Comparison of ENCODE assay signal across 18 cellular contexts in genomic region chr6:1001655-1002349, GRCh38.
A peak's percentile ranks its signal among the peaks of the same experiment; 100 is the strongest.
DNase-seq lines count a peak whose midpoint lies in the region; ATAC-seq and TF ChIP-seq lines count a peak whose summit lies in the region.
"Had no signal": no experiment of that assay in that cellular context is flagged by ENCODE, and none has a peak within 500 bp of the region (broad histone marks: within the 10 kb centered on the region; RNA-seq: fewer than 3 reads in every experiment).

No MANE protein-coding gene starts in this region.

- H3K27ac ChIP-seq in fibroblast of lung (ENCODE audit: insufficient read depth, low read length) (no peak overlapping the region), neuronal stem cell (replicated peaks; ENCODE audit: low read length) (no peak overlapping the region)
- H3K27ac ChIP-seq: heart left ventricle, vagina had no signal

- no peak overlapping the region for H3K14ac ChIP-seq in neuronal stem cell (ENCODE audit: low read length)

- H3K23ac ChIP-seq in neuronal stem cell (ENCODE audit: low read depth, low read length, poor library complexity), result no peak overlapping the region

- H2BK5ac ChIP-seq in neuronal stem cell (ENCODE audit: low read length), result no peak overlapping the region

- H3K4me3 ChIP-seq in fibroblast of lung (replicated peaks in 1 of 4; ENCODE audit: control extremely low read depth in 1 of 4, insufficient read depth in 1 of 4, low read depth in 3 of 4, low read length in 4 of 4) (no peak overlapping the region), neuronal stem cell (ENCODE audit: low read length in 2 of 2) (no peak overlapping the region)
- H3K4me3 ChIP-seq: GM23338, heart left ventricle, vagina had no signal

- H3K4ac ChIP-seq in neuronal stem cell (ENCODE audit: low read length), result no peak overlapping the region

- no peak overlapping the region for H2AK5ac ChIP-seq in neuronal stem cell (ENCODE audit: low read depth, low read length)

- no peak overlapping the region for H2BK12ac ChIP-seq in neuronal stem cell (ENCODE audit: low read length)

- DNase-seq in GM03348 (ENCODE audit: low spot score) (peak; percentile 27), fibroblast of lung (ENCODE audit: low read depth in 2 of 2) (peak in 1 of 2 donors; percentile 40), NCI-H82 (lab: John Stamatoyannopoulos, UW) (no peak), NCI-H446 treated with DMSO at 0.1 percent for 48 hours (lab: John Stamatoyannopoulos, UW) (no peak), neuronal stem cell (ENCODE audit: low spot score) (no peak)
- DNase-seq: heart left ventricle; naive thymus-derived CD8-positive, alpha-beta T cell; NCI-H2029; NCI-H510A treated with DMSO at 0.1 percent for 48 hours; posterior cingulate gyrus; Right ventricle myocardium superior; stimulated activated CD4-positive, alpha-beta T cell treated with anti-CD3 and anti-CD28 coated beads, Interleukin-2, amount 100 ng/mL, for 48 hours had no signal

- no peaks in the 10 kb centered on the region for H3K9me3 ChIP-seq in fibroblast of lung (ENCODE audit: control insufficient read depth, insufficient read depth, low read depth, low read length)
- no peaks in the 10 kb centered on the region for H3K9me3 ChIP-seq in neuronal stem cell (replicated peaks in 1 of 2; ENCODE audit: control insufficient read depth in 2 of 2, insufficient read depth in 1 of 2, low read depth in 1 of 2, low read length in 2 of 2)
- H3K9me3 ChIP-seq: heart left ventricle, vagina had no signal

- H2BK15ac ChIP-seq in neuronal stem cell (ENCODE audit: low read length), result no peak overlapping the region

- no peaks in the 10 kb centered on the region for H4K20me1 ChIP-seq in fibroblast of lung (ENCODE audit: control insufficient read depth, extremely low read depth, insufficient read depth, low read length)

- H3K18ac ChIP-seq in neuronal stem cell (ENCODE audit: low read length), result no peak overlapping the region

- H3K27me3 ChIP-seq in fibroblast of lung (ENCODE audit: control insufficient read depth, insufficient read depth, low read length), result peaks cover 2% of the 10 kb centered on the region
- no peaks in the 10 kb centered on the region for H3K27me3 ChIP-seq in neuronal stem cell (ENCODE audit: control insufficient read depth in 3 of 3, insufficient read depth in 3 of 3, low read depth in 1 of 3, low read length in 3 of 3)
- H3K27me3 ChIP-seq: heart left ventricle, vagina had no signal

- no peak overlapping the region for H4K8ac ChIP-seq in neuronal stem cell (ENCODE audit: low read depth, low read length)

- no peak overlapping the region for H2AFZ ChIP-seq in fibroblast of lung (ENCODE audit: low read length)
- no peak overlapping the region for H2AFZ ChIP-seq in neuronal stem cell (ENCODE audit: low read length)
- H2AFZ ChIP-seq: GM23338 had no signal

- no peaks in the 10 kb centered on the region for H3K4me1 ChIP-seq in fibroblast of lung (ENCODE audit: control insufficient read depth, extremely low read depth, insufficient read depth, low read length)
- H3K4me1 ChIP-seq in neuronal stem cell (ENCODE audit: control insufficient read depth in 2 of 2, insufficient read depth in 1 of 2, low read depth in 1 of 2, low read length in 2 of 2), result no peaks in the 10 kb centered on the region
- H3K4me1 ChIP-seq: heart left ventricle, vagina had no signal

- no CpG with 5 or more reads among the region's 12 CpGs for WGBS in neuronal stem cell (ENCODE audit: extremely low coverage in 2 of 2, insufficient read length in 2 of 2, insufficient replicate concordance in 1 of 2), 2 donors

- no peak overlapping the region for H2BK120ac ChIP-seq in neuronal stem cell (ENCODE audit: low read depth, low read length)

- H3K9ac ChIP-seq in fibroblast of lung (ENCODE audit: insufficient read depth, low read length) (no peak overlapping the region), neuronal stem cell (ENCODE audit: low read depth, low read length, poor library complexity) (no peak overlapping the region)

- H3K79me1 ChIP-seq in neuronal stem cell (ENCODE audit: low read depth, low read length), result no peaks in the 10 kb centered on the region

- H3K79me2 ChIP-seq in fibroblast of lung (ENCODE audit: control insufficient read depth, insufficient read depth, low read length), result no peaks in the 10 kb centered on the region

- H3K4me2 ChIP-seq in fibroblast of lung (ENCODE audit: extremely low read depth, insufficient read depth, low read length), result peak overlapping the region; percentile 62
- H3K4me2 ChIP-seq in neuronal stem cell (ENCODE audit: insufficient read depth, low read length, poor library complexity, severe bottlenecking), result no peak overlapping the region
- H3K4me2 ChIP-seq: GM23338 had no signal

- H4K91ac ChIP-seq in neuronal stem cell (ENCODE audit: low read depth, low read length, poor library complexity), result no peak overlapping the region

- TF ChIP-seq CTCF in fibroblast of lung (conservative IDR thresholded peaks at IDR 0.05 in 1 of 2, IDR thresholded peaks at IDR 0.05 in 1 of 2; ENCODE audit: low read depth in 1 of 2, low read length in 2 of 2), result no peak

- H3K36me3 ChIP-seq in fibroblast of lung (ENCODE audit: control insufficient read depth, insufficient read depth, low read length), result no peaks in the 10 kb centered on the region
- H3K36me3 ChIP-seq in neuronal stem cell (replicated peaks in 1 of 2; ENCODE audit: control insufficient read depth in 2 of 2, insufficient read depth in 2 of 2, low read length in 2 of 2), result no peaks in the 10 kb centered on the region
- H3K36me3 ChIP-seq: heart left ventricle, vagina had no signal

- ATAC-seq in GM19351 (IDR thresholded peaks at IDR 0.05; ENCODE audit: unreplicated experiment) (peak; percentile 93), HG03095 (IDR thresholded peaks at IDR 0.05; ENCODE audit: unreplicated experiment) (peak; percentile 82), HG02588 (IDR thresholded peaks at IDR 0.05; ENCODE audit: unreplicated experiment) (no peak)
- ATAC-seq: esophagus mucosa; GM23338; heart left ventricle; naive thymus-derived CD8-positive, alpha-beta T cell had no signal
